ENCODE assay signal across 30 cellular contexts in the genomic region with DNA sequence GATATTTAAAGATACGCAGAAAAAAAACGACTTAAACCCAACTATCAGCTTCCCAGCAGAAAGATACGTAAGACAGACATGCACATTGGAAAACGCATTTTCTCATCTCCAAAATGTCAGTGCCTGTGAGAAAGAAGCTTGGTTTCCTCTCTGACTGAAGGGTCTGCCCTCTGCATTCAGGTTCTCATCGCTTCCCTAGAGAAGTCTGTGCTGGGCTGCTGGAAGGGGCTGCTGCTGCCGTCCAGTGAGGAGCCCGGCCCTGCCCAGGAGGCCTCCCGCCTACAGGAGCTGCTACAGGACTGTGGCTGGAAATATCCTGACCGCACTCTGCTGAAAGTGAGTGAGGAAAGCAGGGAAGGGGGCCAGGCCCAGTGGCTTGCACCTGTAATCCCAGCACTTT. TPM values are rescaled to one million over a fixed set of nuclear protein-coding genes. Genes with fewer than 3 reads are reported as not detected.
DNase-seq lines count a peak whose midpoint lies in the region; ATAC-seq and TF ChIP-seq lines count a peak whose summit lies in the region.
"Had no signal": no experiment of that assay in that cellular context is flagged by ENCODE, and none has a peak within 500 bp of the region (broad histone marks: within the 10 kb centered on the region; RNA-seq: fewer than 3 reads in every experiment).

No MANE protein-coding gene starts in this region.

- H3K4me3 ChIP-seq in AG04450 (ENCODE audit: low read depth, low read length) = no peak overlapping the region
- H3K4me3 ChIP-seq: GM23338, heart right ventricle, psoas muscle had no signal

- H3K27me3 Mint-ChIP-seq in activated T-helper 17 cell treated with anti-CD3 and anti-CD28 coated beads, Interleukin-2, amount 50 U/mL, for 72 hours = no peaks in the 10 kb centered on the region
- H3K27me3 Mint-ChIP-seq: B cell; CD8-positive, alpha-beta memory T cell; central memory CD8-positive, alpha-beta T cell had no signal

- H3K36me3 Mint-ChIP-seq in activated T-helper 17 cell treated with anti-CD3 and anti-CD28 coated beads, Interleukin-2, amount 50 U/mL, for 72 hours (ENCODE audit: low read depth) = peaks cover 90% of the 10 kb centered on the region

- peak overlapping the region; percentile 55 for H3K4me3 Mint-ChIP-seq in activated T-helper 17 cell treated with anti-CD3 and anti-CD28 coated beads, Interleukin-2, amount 50 U/mL, for 72 hours
- H3K4me3 Mint-ChIP-seq: B cell; CD8-positive, alpha-beta memory T cell; central memory CD8-positive, alpha-beta T cell; GM23338 had no signal

- POLR2A ChIA-PET in AG04450 (lab: Yijun Ruan, JAX) = interaction anchor here (1.3 kb wide), 1 partner anchor 9 kb away, joined by 3 read pairs; a partner anchor contains a TSS

- ATAC-seq in activated T-helper 17 cell treated with anti-CD3 and anti-CD28 coated beads, Interleukin-2, amount 50 U/mL, for 72 hours (replicated peaks) = peak; percentile 28
- ATAC-seq: activated CD4-positive, CD25-positive, alpha-beta regulatory T cell treated with anti-CD3 and anti-CD28 coated beads, Interleukin-2, amount 50 U/mL, for 24 hours; GM23338; heart right ventricle; left cardiac atrium; psoas muscle had no signal

- H3K4me1 Mint-ChIP-seq in activated T-helper 17 cell treated with anti-CD3 and anti-CD28 coated beads, Interleukin-2, amount 50 U/mL, for 72 hours = peaks cover 17% of the 10 kb centered on the region

- peak overlapping the region; percentile 80 for H3K27ac Mint-ChIP-seq in activated T-helper 17 cell treated with anti-CD3 and anti-CD28 coated beads, Interleukin-2, amount 50 U/mL, for 72 hours
- H3K27ac Mint-ChIP-seq: B cell, GM23338 had no signal

- CTCF ChIA-PET in AG04450 (lab: Charles Lee) = interaction anchor here (0.9 to 16.4 kb wide), 5 partner anchors 9 to 116 kb away, joined by 3 to 183 read pairs (median 3); a partner anchor contains a TSS

- H3K27me3 ChIP-seq in AG04450 (ENCODE audit: control insufficient read depth, insufficient read depth, low read length) = no peaks in the 10 kb centered on the region
- H3K27me3 ChIP-seq: heart right ventricle, neutrophil had no signal

- no peaks in the 10 kb centered on the region for H3K9me3 Mint-ChIP-seq in activated T-helper 17 cell treated with anti-CD3 and anti-CD28 coated beads, Interleukin-2, amount 50 U/mL, for 72 hours
- H3K9me3 Mint-ChIP-seq: CD8-positive, alpha-beta memory T cell; central memory CD8-positive, alpha-beta T cell; GM23338 had no signal

- no peak for TF ChIP-seq CTCF in AG04450 (IDR thresholded peaks at IDR 0.05; ENCODE audit: low read depth, low read length)

- DNase-seq in activated CD4-positive, alpha-beta T cell treated with anti-CD3 and anti-CD28 coated beads, Interleukin-2, amount 50 U/mL, for 48 hours = peak; percentile 26 to 34
- DNase-seq in activated CD4-positive, alpha-beta T cell treated with anti-CD3 and anti-CD28 coated beads, Interleukin-2, amount 50 U/mL, for 4 hours = no peak
- DNase-seq in AG04450 (ENCODE audit: low read depth, low spot score) (no peak), fibroblast of peridontal ligament (ENCODE audit: extremely low read depth) (peak; percentile 47), NCI-H526 (lab: John Stamatoyannopoulos, UW) (no peak), GF-D8 (lab: John Stamatoyannopoulos, UW) (no peak), NCI-H510A (lab: John Stamatoyannopoulos, UW) (no peak)
- DNase-seq: activated gamma-delta T cell treated with Interleukin-2 at 50 U/mL for 16 hours; CD8-positive, alpha-beta memory T cell; heart right ventricle; KG1; left cardiac atrium; mammary epithelial cell; NCI-H1417 treated with DMSO at 0.1 percent for 48 hours; NCI-H2107; psoas muscle; SHP77; SW 1271 had no signal

- H3K27ac ChIP-seq in AG04450 (ENCODE audit: low read depth, low read length) = peak overlapping the region; percentile 3
- H3K27ac ChIP-seq: heart right ventricle, neutrophil, psoas muscle had no signal

- H3K9me3 ChIP-seq in AG04450 (ENCODE audit: control insufficient read depth, insufficient read depth, low read length) = no peaks in the 10 kb centered on the region
- H3K9me3 ChIP-seq: heart right ventricle, neutrophil, psoas muscle had no signal

RNA-seq across cellular contexts. Expression of a gene that starts 4.7 kb away (rescaled TPM):
- 970 and 991 TPM in 2 replicates for polyA plus RNA-seq in AG04450 (2011; rRNA removed)
- 207 and 211 TPM in 2 replicates for polyA minus RNA-seq in AG04450 (2011; rRNA and poly(A)+ RNA removed)
- total RNA-seq in activated T-helper 17 cell treated with anti-CD3 and anti-CD28 coated beads, Interleukin-2, amount 50 U/mL, for 72 hours = 100 to 1,000 TPM; 250 to 347 TPM

RNA-seq across cellular contexts. Expression of a gene that starts 8.8 kb away (rescaled TPM):
- 47.8 and 63.2 TPM in 2 replicates for polyA plus RNA-seq in AG04450 (2011; rRNA removed)
- 42.8 and 48.7 TPM in 2 replicates for polyA minus RNA-seq in AG04450 (2011; rRNA and poly(A)+ RNA removed)
- 10 to 100 TPM; 48.7 to 76.5 TPM for total RNA-seq in activated T-helper 17 cell treated with anti-CD3 and anti-CD28 coated beads, Interleukin-2, amount 50 U/mL, for 72 hours

RNA-seq across cellular contexts. Expression of a gene that starts 22.6 kb away (rescaled TPM):
- 1.6 and 2.1 TPM in 2 replicates for polyA plus RNA-seq in AG04450 (2011; rRNA removed)
- polyA minus RNA-seq in AG04450 (2011; rRNA and poly(A)+ RNA removed) = 3.0 and 3.6 TPM in 2 replicates
- total RNA-seq in activated T-helper 17 cell treated with anti-CD3 and anti-CD28 coated beads, Interleukin-2, amount 50 U/mL, for 72 hours = 10 to 100 TPM; 80.1 to 92.1 TPM
- polyA plus RNA-seq: CD8-positive, alpha-beta memory T cell had no signal

RNA-seq across cellular contexts. Expression of a gene that starts 30.7 kb away (rescaled TPM):
- polyA plus RNA-seq in AG04450 (2011; rRNA removed) = 40.0 and 46.7 TPM in 2 replicates
- 47.7 and 56.2 TPM in 2 replicates for polyA minus RNA-seq in AG04450 (2011; rRNA and poly(A)+ RNA removed)
- total RNA-seq in activated T-helper 17 cell treated with anti-CD3 and anti-CD28 coated beads, Interleukin-2, amount 50 U/mL, for 72 hours = 10 to 100 TPM; 42.3 to 44.8 TPM

RNA-seq across cellular contexts. Expression of a gene that starts 45.5 kb away (rescaled TPM):
- not detected in 2 replicates for polyA plus RNA-seq in AG04450 (2011; rRNA removed)
- polyA minus RNA-seq in AG04450 (2011; rRNA and poly(A)+ RNA removed) = 0.26 TPM in 1 of 2 replicates, not detected in the other
- not detected for total RNA-seq in activated T-helper 17 cell treated with anti-CD3 and anti-CD28 coated beads, Interleukin-2, amount 50 U/mL, for 72 hours
- total RNA-seq: B cell; CD8-positive, alpha-beta memory T cell; endothelial cell of umbilical vein; fibroblast of villous mesenchyme; heart right ventricle; HT-29; left cardiac atrium; mammary epithelial cell; NCI-H460; psoas muscle; temporal lobe; urinary bladder had no signal
- polyA plus RNA-seq: CD8-positive, alpha-beta memory T cell; endothelial cell of umbilical vein; GM23338; heart right ventricle; mammary epithelial cell; psoas muscle; urinary bladder had no signal

Comparison
In these comparisons a context has a peak if more than half of its experiments do, and no peak if none do; other contexts are left out.
1. DNase-seq: peak in activated CD4-positive, alpha-beta T cell treated with anti-CD3 and anti-CD28 coated beads, Interleukin-2, amount 50 U/mL, for 48 hours (2 of 2) and fibroblast of peridontal ligament (single experiment); none in activated CD4-positive, alpha-beta T cell treated with anti-CD3 and anti-CD28 coated beads, Interleukin-2, amount 50 U/mL, for 4 hours (0 of 2), AG04450 (single experiment), NCI-H526 (0 of 2), GF-D8 (single experiment) and NCI-H510A (single experiment).